1 cellular context compared by ENCODE assay signal in the genomic region with DNA sequence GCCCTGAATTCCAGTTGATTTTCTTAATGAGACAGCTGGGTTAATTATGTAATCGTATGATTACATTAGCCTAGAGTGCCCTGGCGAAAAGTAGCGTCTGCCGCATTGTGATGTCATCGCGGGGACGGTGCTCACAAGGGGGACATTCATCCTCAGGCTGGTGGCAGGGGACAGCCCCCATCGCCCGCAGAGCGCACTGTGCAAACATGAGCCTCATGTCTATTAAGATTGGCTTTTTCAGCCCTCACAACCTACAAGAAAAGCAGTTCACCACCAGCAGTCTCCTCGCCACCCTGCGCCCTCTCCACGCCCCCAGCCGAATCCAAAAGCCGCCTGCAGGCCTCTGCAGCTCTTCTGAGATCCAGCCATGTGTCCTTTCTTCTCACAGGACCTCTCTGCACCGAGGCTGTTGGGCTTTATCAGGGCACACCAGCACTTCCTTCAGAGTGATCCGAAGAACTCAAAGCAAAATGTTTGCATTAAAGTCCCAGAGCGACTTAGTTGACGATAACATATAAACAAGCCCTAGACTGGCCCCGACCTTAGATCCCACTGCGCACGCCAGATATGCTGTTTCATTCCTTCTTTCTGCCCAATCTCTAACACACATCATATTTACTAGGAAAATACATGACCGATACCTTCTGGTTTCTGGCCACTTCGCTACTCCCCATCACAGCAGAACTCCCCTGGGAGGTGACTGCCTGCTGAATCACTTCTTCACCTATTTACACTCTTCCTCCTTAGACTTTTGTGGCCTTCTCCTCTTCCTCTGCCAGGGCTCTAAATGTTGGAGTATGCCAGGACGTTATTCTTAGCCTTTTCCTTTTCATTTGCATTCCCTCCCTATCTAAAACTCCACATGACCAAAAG.
TF ChIP-seq lines count a peak whose summit lies in the region.

No MANE protein-coding gene starts in this region.

TF ChIP-seq in K562, 482 proteins besides CTCF, POLR2A, EP300 and RAD21 (continued from another document and continues in another):
- TF ChIP-seq, protein P1, sequence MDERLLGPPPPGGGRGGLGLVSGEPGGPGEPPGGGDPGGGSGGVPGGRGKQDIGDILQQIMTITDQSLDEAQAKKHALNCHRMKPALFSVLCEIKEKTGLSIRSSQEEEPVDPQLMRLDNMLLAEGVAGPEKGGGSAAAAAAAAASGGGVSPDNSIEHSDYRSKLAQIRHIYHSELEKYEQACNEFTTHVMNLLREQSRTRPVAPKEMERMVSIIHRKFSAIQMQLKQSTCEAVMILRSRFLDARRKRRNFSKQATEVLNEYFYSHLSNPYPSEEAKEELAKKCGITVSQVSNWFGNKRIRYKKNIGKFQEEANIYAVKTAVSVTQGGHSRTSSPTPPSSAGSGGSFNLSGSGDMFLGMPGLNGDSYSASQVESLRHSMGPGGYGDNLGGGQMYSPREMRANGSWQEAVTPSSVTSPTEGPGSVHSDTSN (CRISPR knock-in tag; IDR thresholded peaks at IDR 0.05; ENCODE audit: low read depth) = no peak
- TF ChIP-seq, protein P1 (tag; conservative IDR thresholded peaks at IDR 0.05; ENCODE audit: low read depth) = no peak
- TF ChIP-seq CBX1 (IDR thresholded peaks at IDR 0.05; ENCODE audit: low read depth) (no peak), TEAD4 (IDR thresholded peaks at IDR 0.05; ENCODE audit: low read length) (peak; percentile 93), TEAD4 (CRISPR knock-in tag; IDR thresholded peaks at IDR 0.05; ENCODE audit: borderline replicate concordance) (no peak), ZNF561 (CRISPR knock-in tag; conservative IDR thresholded peaks at IDR 0.05) (no peak), HNRNPH1 (optimal IDR thresholded peaks at IDR 0.05; ENCODE audit: low read depth, low read length) (no peak), FOXK2 (conservative IDR thresholded peaks at IDR 0.05 in 1 of 2, IDR thresholded peaks at IDR 0.05 in 1 of 2; ENCODE audit: low read depth in 2 of 2) (peak; percentile 99 to 100), HIVEP1 (CRISPR knock-in tag; IDR thresholded peaks at IDR 0.05) (no peak), TAF9B (IDR thresholded peaks at IDR 0.05; ENCODE audit: partially characterized antibody) (no peak), JUN (IDR thresholded peaks at IDR 0.05; ENCODE audit: borderline replicate concordance, low read depth, low read length) (0 out of 2 replicates have a peak, but pooled peaks have one; percentile 43), JUN (CRISPR knock-in tag; IDR thresholded peaks at IDR 0.05; ENCODE audit: borderline replicate concordance) (no peak), CHD2 (IDR thresholded peaks at IDR 0.05; ENCODE audit: low read depth, low read length) (peak; percentile 14; the same call in 1 of the 2 replicates), MXI1 (IDR thresholded peaks at IDR 0.05; ENCODE audit: low read depth, low read length) (peak; percentile 55), GATA2 (CRISPR knock-in tag; IDR thresholded peaks at IDR 0.05) (peak; percentile 85), ZBTB17 (CRISPR knock-in tag; IDR thresholded peaks at IDR 0.05) (no peak), SAP30 (IDR thresholded peaks at IDR 0.05; ENCODE audit: borderline replicate concordance, insufficient read depth, low read depth, low read length, poor library complexity, severe bottlenecking) (no peak), TBP (optimal IDR thresholded peaks at IDR 0.05; ENCODE audit: low read depth, low read length) (no peak), POLR2H (tag; IDR thresholded peaks at IDR 0.05; ENCODE audit: low read depth) (no peak), FOXP1 (CRISPR knock-in tag; IDR thresholded peaks at IDR 0.05) (0 out of 2 replicates have a peak, but pooled peaks have one; percentile 10), NCOR1 (IDR thresholded peaks at IDR 0.05) (peak; percentile 97), ZNF140 (CRISPR knock-in tag; IDR thresholded peaks at IDR 0.05) (no peak), NCOA6 (IDR thresholded peaks at IDR 0.05) (no peak), LARP7 (IDR thresholded peaks at IDR 0.05) (peak; percentile 59; the same call in 1 of the 2 replicates), ZNF444 (CRISPR knock-in tag; IDR thresholded peaks at IDR 0.05) (no peak), ARID2 (IDR thresholded peaks at IDR 0.05) (no peak), PML (IDR thresholded peaks at IDR 0.05; ENCODE audit: low read length) (peak; percentile 92), GABPB1 (CRISPR knock-in tag; IDR thresholded peaks at IDR 0.05) (no peak), SRSF9 (IDR thresholded peaks at IDR 0.05; ENCODE audit: borderline replicate concordance, low read depth, low read length) (no peak)
- TF ChIP-seq, protein P2, sequence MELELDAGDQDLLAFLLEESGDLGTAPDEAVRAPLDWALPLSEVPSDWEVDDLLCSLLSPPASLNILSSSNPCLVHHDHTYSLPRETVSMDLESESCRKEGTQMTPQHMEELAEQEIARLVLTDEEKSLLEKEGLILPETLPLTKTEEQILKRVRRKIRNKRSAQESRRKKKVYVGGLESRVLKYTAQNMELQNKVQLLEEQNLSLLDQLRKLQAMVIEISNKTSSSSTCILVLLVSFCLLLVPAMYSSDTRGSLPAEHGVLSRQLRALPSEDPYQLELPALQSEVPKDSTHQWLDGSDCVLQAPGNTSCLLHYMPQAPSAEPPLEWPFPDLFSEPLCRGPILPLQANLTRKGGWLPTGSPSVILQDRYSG (tag; conservative IDR thresholded peaks at IDR 0.05; ENCODE audit: low read depth) = no peak
- TF ChIP-seq, protein P3, sequence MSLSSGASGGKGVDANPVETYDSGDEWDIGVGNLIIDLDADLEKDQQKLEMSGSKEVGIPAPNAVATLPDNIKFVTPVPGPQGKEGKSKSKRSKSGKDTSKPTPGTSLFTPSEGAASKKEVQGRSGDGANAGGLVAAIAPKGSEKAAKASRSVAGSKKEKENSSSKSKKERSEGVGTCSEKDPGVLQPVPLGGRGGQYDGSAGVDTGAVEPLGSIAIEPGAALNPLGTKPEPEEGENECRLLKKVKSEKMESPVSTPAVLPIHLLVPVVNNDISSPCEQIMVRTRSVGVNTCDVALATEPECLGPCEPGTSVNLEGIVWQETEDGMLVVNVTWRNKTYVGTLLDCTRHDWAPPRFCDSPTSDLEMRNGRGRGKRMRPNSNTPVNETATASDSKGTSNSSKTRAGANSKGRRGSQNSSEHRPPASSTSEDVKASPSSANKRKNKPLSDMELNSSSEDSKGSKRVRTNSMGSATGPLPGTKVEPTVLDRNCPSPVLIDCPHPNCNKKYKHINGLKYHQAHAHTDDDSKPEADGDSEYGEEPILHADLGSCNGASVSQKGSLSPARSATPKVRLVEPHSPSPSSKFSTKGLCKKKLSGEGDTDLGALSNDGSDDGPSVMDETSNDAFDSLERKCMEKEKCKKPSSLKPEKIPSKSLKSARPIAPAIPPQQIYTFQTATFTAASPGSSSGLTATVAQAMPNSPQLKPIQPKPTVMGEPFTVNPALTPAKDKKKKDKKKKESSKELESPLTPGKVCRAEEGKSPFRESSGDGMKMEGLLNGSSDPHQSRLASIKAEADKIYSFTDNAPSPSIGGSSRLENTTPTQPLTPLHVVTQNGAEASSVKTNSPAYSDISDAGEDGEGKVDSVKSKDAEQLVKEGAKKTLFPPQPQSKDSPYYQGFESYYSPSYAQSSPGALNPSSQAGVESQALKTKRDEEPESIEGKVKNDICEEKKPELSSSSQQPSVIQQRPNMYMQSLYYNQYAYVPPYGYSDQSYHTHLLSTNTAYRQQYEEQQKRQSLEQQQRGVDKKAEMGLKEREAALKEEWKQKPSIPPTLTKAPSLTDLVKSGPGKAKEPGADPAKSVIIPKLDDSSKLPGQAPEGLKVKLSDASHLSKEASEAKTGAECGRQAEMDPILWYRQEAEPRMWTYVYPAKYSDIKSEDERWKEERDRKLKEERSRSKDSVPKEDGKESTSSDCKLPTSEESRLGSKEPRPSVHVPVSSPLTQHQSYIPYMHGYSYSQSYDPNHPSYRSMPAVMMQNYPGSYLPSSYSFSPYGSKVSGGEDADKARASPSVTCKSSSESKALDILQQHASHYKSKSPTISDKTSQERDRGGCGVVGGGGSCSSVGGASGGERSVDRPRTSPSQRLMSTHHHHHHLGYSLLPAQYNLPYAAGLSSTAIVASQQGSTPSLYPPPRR (CRISPR knock-in tag; IDR thresholded peaks at IDR 0.05; ENCODE audit: borderline replicate concordance) = no peak
- TF ChIP-seq, protein P4, sequence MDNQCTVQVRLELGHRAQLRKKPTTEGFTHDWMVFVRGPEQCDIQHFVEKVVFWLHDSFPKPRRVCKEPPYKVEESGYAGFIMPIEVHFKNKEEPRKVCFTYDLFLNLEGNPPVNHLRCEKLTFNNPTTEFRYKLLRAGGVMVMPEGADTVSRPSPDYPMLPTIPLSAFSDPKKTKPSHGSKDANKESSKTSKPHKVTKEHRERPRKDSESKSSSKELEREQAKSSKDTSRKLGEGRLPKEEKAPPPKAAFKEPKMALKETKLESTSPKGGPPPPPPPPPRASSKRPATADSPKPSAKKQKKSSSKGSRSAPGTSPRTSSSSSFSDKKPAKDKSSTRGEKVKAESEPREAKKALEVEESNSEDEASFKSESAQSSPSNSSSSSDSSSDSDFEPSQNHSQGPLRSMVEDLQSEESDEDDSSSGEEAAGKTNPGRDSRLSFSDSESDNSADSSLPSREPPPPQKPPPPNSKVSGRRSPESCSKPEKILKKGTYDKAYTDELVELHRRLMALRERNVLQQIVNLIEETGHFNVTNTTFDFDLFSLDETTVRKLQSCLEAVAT (IDR thresholded peaks at IDR 0.05) = peak; percentile 60 to 69
- TF ChIP-seq, protein P5, sequence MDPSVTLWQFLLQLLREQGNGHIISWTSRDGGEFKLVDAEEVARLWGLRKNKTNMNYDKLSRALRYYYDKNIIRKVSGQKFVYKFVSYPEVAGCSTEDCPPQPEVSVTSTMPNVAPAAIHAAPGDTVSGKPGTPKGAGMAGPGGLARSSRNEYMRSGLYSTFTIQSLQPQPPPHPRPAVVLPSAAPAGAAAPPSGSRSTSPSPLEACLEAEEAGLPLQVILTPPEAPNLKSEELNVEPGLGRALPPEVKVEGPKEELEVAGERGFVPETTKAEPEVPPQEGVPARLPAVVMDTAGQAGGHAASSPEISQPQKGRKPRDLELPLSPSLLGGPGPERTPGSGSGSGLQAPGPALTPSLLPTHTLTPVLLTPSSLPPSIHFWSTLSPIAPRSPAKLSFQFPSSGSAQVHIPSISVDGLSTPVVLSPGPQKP (CRISPR knock-in tag; IDR thresholded peaks at IDR 0.05) = no peak
- TF ChIP-seq, protein P6, sequence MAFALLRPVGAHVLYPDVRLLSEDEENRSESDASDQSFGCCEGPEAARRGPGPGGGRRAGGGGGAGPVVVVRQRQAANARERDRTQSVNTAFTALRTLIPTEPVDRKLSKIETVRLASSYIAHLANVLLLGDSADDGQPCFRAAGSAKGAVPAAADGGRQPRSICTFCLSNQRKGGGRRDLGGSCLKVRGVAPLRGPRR (CRISPR knock-in tag; IDR thresholded peaks at IDR 0.05) = no peak
